Comparison of ENCODE assay signal across 23 cellular contexts in the genomic region with DNA sequence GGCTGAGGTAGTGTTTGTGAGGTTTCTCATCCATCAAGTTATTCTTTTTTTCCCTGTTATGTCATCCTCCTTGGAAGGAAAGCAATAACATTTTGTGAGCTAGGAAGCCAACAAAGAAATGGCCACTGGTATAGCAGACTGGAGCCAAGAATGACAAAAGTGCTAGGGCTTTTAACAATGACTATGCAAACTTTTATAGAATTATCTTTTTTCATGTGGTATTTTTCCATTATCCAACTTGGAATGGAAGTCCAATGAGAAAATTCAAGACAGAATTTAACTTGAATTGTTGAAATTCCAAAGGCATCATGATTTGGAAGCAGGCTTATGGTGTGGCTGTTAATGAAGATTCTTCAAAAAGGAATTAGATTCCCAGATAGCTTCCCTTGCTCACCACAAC.
"Had no signal": no experiment of that assay in that cellular context is flagged by ENCODE, and none has a peak within 500 bp of the region (broad histone marks: within the 10 kb centered on the region; RNA-seq: fewer than 3 reads in every experiment).

No MANE protein-coding gene starts in this region.

- H3K36me3 ChIP-seq: esophagus squamous epithelium, heart right ventricle, thyroid gland had no signal

- H3K4me1 ChIP-seq: esophagus squamous epithelium, heart right ventricle, thyroid gland had no signal

- ATAC-seq: activated CD4-positive, CD25-positive, alpha-beta regulatory T cell treated with anti-CD3 and anti-CD28 coated beads, Interleukin-2, amount 50 U/mL, for 24 hours; activated T-cell treated with anti-CD3 and anti-CD28 coated beads, Interleukin-2, amount 50 U/mL, for 72 hours; left lobe of liver; natural killer cell; stimulated activated naive CD8-positive, alpha-beta T cell treated with anti-CD3 and anti-CD28 coated beads, Interleukin-15, Interleukin-2, amounts not matched to agents 100 U/mL and 50 U/mL, for 24 hours had no signal

- H3K27me3 ChIP-seq: esophagus squamous epithelium, heart right ventricle, thyroid gland had no signal

- H3K9me3 ChIP-seq: esophagus squamous epithelium, heart right ventricle, thyroid gland had no signal

- H3K36me3 Mint-ChIP-seq: activated naive CD4-positive, alpha-beta T cell treated with anti-CD3 and anti-CD28 coated beads, Interleukin-2, amount 10 ng/mL, durations not matched to agents 7 days and 5 days; natural killer cell had no signal

- H3K4me3 ChIP-seq: coronary artery, esophagus squamous epithelium, heart right ventricle, lung, thyroid gland had no signal

- FAIRE-seq: bronchial epithelial cell, keratinocyte had no signal

- H3K27ac Mint-ChIP-seq: activated CD4-positive, alpha-beta memory T cell treated with anti-CD3 and anti-CD28 coated beads, Interleukin-2, amount 10 ng/mL, durations not matched to agents 7 days and 5 days; activated CD4-positive, alpha-beta T cell treated with anti-CD3 and anti-CD28 coated beads, Interleukin-2, amount 10 ng/mL, durations not matched to agents 24 days and 14 days; activated naive CD4-positive, alpha-beta T cell treated with anti-CD3 and anti-CD28 coated beads, Interleukin-2, amount 10 ng/mL, durations not matched to agents 7 days and 5 days; activated T-cell treated with anti-CD3 and anti-CD28 coated beads, Interleukin-2, amount 50 U/mL, for 72 hours; endodermal cell; natural killer cell; progenitor cell of endocrine pancreas had no signal

- DNase-seq: activated CD4-positive, alpha-beta memory T cell treated with anti-CD3 and anti-CD28 coated beads, Interleukin-2, amount 10 ng/mL, durations not matched to agents 7 days and 5 days; activated CD4-positive, alpha-beta T cell treated with anti-CD3 and anti-CD28 coated beads, Interleukin-2, amount 10 ng/mL, durations not matched to agents 24 days and 14 days; activated effector memory CD4-positive, alpha-beta T cell treated with anti-CD3 and anti-CD28 coated beads, Interleukin-2, amount 50 U/mL, for 16 hours; activated naive CD4-positive, alpha-beta T cell treated with anti-CD3 and anti-CD28 coated beads, Interleukin-2, amount 10 ng/mL, durations not matched to agents 7 days and 5 days; activated T-cell treated with anti-CD3 and anti-CD28 coated beads, Interleukin-2, amount 50 U/mL, for 72 hours; aorta; cerebellar nuclear complex; endodermal cell; esophagus squamous epithelium; foreskin fibroblast; heart right ventricle; natural killer cell; retina; stimulated activated CD4-positive, alpha-beta T cell treated with anti-CD3 and anti-CD28 coated beads, Interleukin-4, amount 100 ng/mL, for 24 hours; stimulated activated naive CD8-positive, alpha-beta T cell treated with anti-CD3 and anti-CD28 coated beads, Interleukin-15, Interleukin-2, amounts not matched to agents 100 U/mL and 50 U/mL, for 24 hours; thyroid gland had no signal

- H3K9me3 Mint-ChIP-seq: activated CD4-positive, alpha-beta memory T cell treated with anti-CD3 and anti-CD28 coated beads, Interleukin-2, amount 10 ng/mL, durations not matched to agents 7 days and 5 days; activated CD4-positive, alpha-beta T cell treated with anti-CD3 and anti-CD28 coated beads, Interleukin-2, amount 10 ng/mL, durations not matched to agents 24 days and 14 days; activated naive CD4-positive, alpha-beta T cell treated with anti-CD3 and anti-CD28 coated beads, Interleukin-2, amount 10 ng/mL, durations not matched to agents 7 days and 5 days; activated T-cell treated with anti-CD3 and anti-CD28 coated beads, Interleukin-2, amount 50 U/mL, for 72 hours; endodermal cell; natural killer cell had no signal

- H3K27ac ChIP-seq: esophagus squamous epithelium, heart right ventricle, thyroid gland had no signal
